ENCODE assay signal across 1 cellular context in genomic region chr20:64040231-64041039, GRCh38.
TF ChIP-seq lines count a peak whose summit lies in the region.

No MANE protein-coding gene starts in this region.

TF ChIP-seq in HepG2, 621 proteins besides CTCF, POLR2A, EP300 and RAD21 (continued from another document and continues in another):
- TF ChIP-seq ZBTB7A (CRISPR knock-in tag; IDR thresholded peaks at IDR 0.05) (peak; percentile 67), SETDB1 (CRISPR knock-in tag; IDR thresholded peaks at IDR 0.05; ENCODE audit: borderline replicate concordance) (no peak), ZNF792 (CRISPR knock-in tag; IDR thresholded peaks at IDR 0.05) (peak; percentile 15), NR2F2 (IDR thresholded peaks at IDR 0.05; ENCODE audit: borderline replicate concordance, low read depth) (peak; percentile 13; the same call in 1 of the 2 replicates), NPAS2 (CRISPR knock-in tag; IDR thresholded peaks at IDR 0.05; ENCODE audit: borderline replicate concordance) (no peak), HINFP (CRISPR knock-in tag; IDR thresholded peaks at IDR 0.05; ENCODE audit: low read depth) (peak; percentile 56; the same call in 1 of the 2 replicates), HNRNPH1 (optimal IDR thresholded peaks at IDR 0.05; ENCODE audit: low read depth, low read length) (peak; percentile 34), ZBTB25 (CRISPR knock-in tag; IDR thresholded peaks at IDR 0.05) (no peak), ZMYM2 (CRISPR knock-in tag; IDR thresholded peaks at IDR 0.05) (peak; percentile 23; the same call in 1 of the 2 replicates), PRMT3 (CRISPR knock-in tag; IDR thresholded peaks at IDR 0.05; ENCODE audit: borderline replicate concordance, low read depth) (peak; percentile 38; the same call in 1 of the 2 replicates), KMT2B (CRISPR knock-in tag; IDR thresholded peaks at IDR 0.05) (peak; percentile 52), ZC3H13 (CRISPR knock-in tag; IDR thresholded peaks at IDR 0.05) (peak; percentile 82; the same call in 1 of the 2 replicates), SP5 (CRISPR knock-in tag; IDR thresholded peaks at IDR 0.05; ENCODE audit: borderline replicate concordance, low read depth) (peak; percentile 71), MYC (CRISPR knock-in tag; IDR thresholded peaks at IDR 0.05; ENCODE audit: borderline replicate concordance) (peak; percentile 92), MEIS2 (CRISPR knock-in tag; IDR thresholded peaks at IDR 0.05) (peak; percentile 68; the same call in 1 of the 2 replicates), RBM22 (optimal IDR thresholded peaks at IDR 0.05; ENCODE audit: low read length) (peak; percentile 88), NFYB (CRISPR knock-in tag; IDR thresholded peaks at IDR 0.05) (peak; percentile 6; the same call in 1 of the 2 replicates), NCOA5 (CRISPR knock-in tag; IDR thresholded peaks at IDR 0.05) (0 out of 2 replicates have a peak, but pooled peaks have one; percentile 14), PITX1 (CRISPR knock-in tag; IDR thresholded peaks at IDR 0.05) (0 out of 2 replicates have a peak, but pooled peaks have one; percentile 6), CBX1 (IDR thresholded peaks at IDR 0.05; ENCODE audit: low read depth) (no peak), ZBTB38 (CRISPR knock-in tag; IDR thresholded peaks at IDR 0.05) (peak; percentile 16; the same call in 1 of the 2 replicates), HNF4A (CRISPR knock-in tag; IDR thresholded peaks at IDR 0.05) (peak; percentile 83), ZNF605 (CRISPR knock-in tag; IDR thresholded peaks at IDR 0.05) (peak; percentile 64), PAF1 (CRISPR knock-in tag; IDR thresholded peaks at IDR 0.05) (peak; percentile 92; the same call in 1 of the 2 replicates), NFIB (CRISPR knock-in tag; IDR thresholded peaks at IDR 0.05; ENCODE audit: borderline replicate concordance) (0 out of 2 replicates have a peak, but pooled peaks have one; percentile 10), RXRB (CRISPR knock-in tag; IDR thresholded peaks at IDR 0.05; ENCODE audit: borderline replicate concordance) (peak; percentile 15; the same call in 1 of the 2 replicates), AKAP8 (CRISPR knock-in tag; IDR thresholded peaks at IDR 0.05) (peak; percentile 96; the same call in 1 of the 2 replicates), ARHGAP35 (CRISPR knock-in tag; IDR thresholded peaks at IDR 0.05; ENCODE audit: borderline replicate concordance) (0 out of 2 replicates have a peak, but pooled peaks have one; percentile 17), ZNF704 (CRISPR knock-in tag; IDR thresholded peaks at IDR 0.05; ENCODE audit: borderline replicate concordance) (0 out of 2 replicates have a peak, but pooled peaks have one; percentile 17), ARID4A (CRISPR knock-in tag; IDR thresholded peaks at IDR 0.05; ENCODE audit: borderline replicate concordance) (0 out of 2 replicates have a peak, but pooled peaks have one; percentile 45), NCOR1 (IDR thresholded peaks at IDR 0.05; ENCODE audit: borderline replicate concordance, low read length) (peak; percentile 53), SIN3A (IDR thresholded peaks at IDR 0.05; ENCODE audit: borderline replicate concordance, low read depth, low read length) (peak; percentile 24; the same call in 1 of the 2 replicates), ZBTB49 (CRISPR knock-in tag; IDR thresholded peaks at IDR 0.05; ENCODE audit: borderline replicate concordance) (peak; percentile 67; the same call in 1 of the 2 replicates), ZNF253 (CRISPR knock-in tag; IDR thresholded peaks at IDR 0.05; ENCODE audit: borderline replicate concordance) (peak; percentile 92; the same call in 1 of the 2 replicates), MXD4 (CRISPR knock-in tag; IDR thresholded peaks at IDR 0.05) (peak; percentile 33; the same call in 1 of the 2 replicates), PAXIP1 (CRISPR knock-in tag; conservative IDR thresholded peaks at IDR 0.05) (peak; percentile 44; the same call in 1 of the 2 replicates), ATF7 (IDR thresholded peaks at IDR 0.05) (no peak), ATF7 (CRISPR knock-in tag; IDR thresholded peaks at IDR 0.05) (0 out of 2 replicates have a peak, but pooled peaks have one; percentile 63), KDM2A (CRISPR knock-in tag; IDR thresholded peaks at IDR 0.05; ENCODE audit: borderline replicate concordance, low read depth) (peak; percentile 63), ZSCAN9 (CRISPR knock-in tag; IDR thresholded peaks at IDR 0.05; ENCODE audit: borderline replicate concordance) (peak; percentile 5; the same call in 1 of the 2 replicates), ATF2 (CRISPR knock-in tag; IDR thresholded peaks at IDR 0.05) (0 out of 2 replicates have a peak, but pooled peaks have one; percentile 2), MNT (IDR thresholded peaks at IDR 0.05) (peak; percentile 99), RBFOX2 (IDR thresholded peaks at IDR 0.05; ENCODE audit: low read depth, low read length) (peak; percentile 61), ZNF468 (CRISPR knock-in tag; IDR thresholded peaks at IDR 0.05) (peak; percentile 83; the same call in 1 of the 2 replicates), IKZF4 (CRISPR knock-in tag; IDR thresholded peaks at IDR 0.05; ENCODE audit: borderline replicate concordance, low read depth, not compliant biosample characterization) (peak; percentile 21), ZNF547 (CRISPR knock-in tag; IDR thresholded peaks at IDR 0.05) (peak; percentile 47; the same call in 1 of the 2 replicates), POLR2AphosphoS5 (IDR thresholded peaks at IDR 0.05; ENCODE audit: low read depth, low read length) (peak; percentile 55), ZNF674 (CRISPR knock-in tag; IDR thresholded peaks at IDR 0.05; ENCODE audit: low read depth) (no peak), PHF20 (CRISPR knock-in tag; IDR thresholded peaks at IDR 0.05) (peak; percentile 40)
